ENCODE assay signal across 10 cellular contexts in genomic region chr6:38773338-38773737, GRCh38.
DNase-seq lines count a peak whose midpoint lies in the region; ATAC-seq and TF ChIP-seq lines count a peak whose summit lies in the region.
"Had no signal": no experiment of that assay in that cellular context is flagged by ENCODE, and none has a peak within 500 bp of the region (broad histone marks: within the 10 kb centered on the region; RNA-seq: fewer than 3 reads in every experiment).

No MANE protein-coding gene starts in this region.

- H3K79me2 ChIP-seq in SU-DHL-6 (ENCODE audit: insufficient read depth, low read length) = no peaks in the 10 kb centered on the region

- H3K36me3 ChIP-seq in SU-DHL-6 (ENCODE audit: low read length) (no peaks in the 10 kb centered on the region), iPS DF 6.9 (ENCODE audit: control insufficient read depth, insufficient read depth, low read length) (no peaks in the 10 kb centered on the region)
- H3K36me3 ChIP-seq: esophagus muscularis mucosa had no signal

- no peaks in the 10 kb centered on the region; the same call in 1 of the 2 replicates for H3F3A ChIP-seq in SU-DHL-6 (ENCODE audit: insufficient read depth)

- no peak overlapping the region for H3K4me2 ChIP-seq in SU-DHL-6 (ENCODE audit: low read depth, low read length, poor library complexity, severe bottlenecking)

- DNase-seq in AG09309 (ENCODE audit: low read depth) (no peak), iPS DF 6.9 (ENCODE audit: low read depth, low spot score) (peak; percentile 74), NCI-H187 treated with DMSO at 0.1 percent for 48 hours (lab: John Stamatoyannopoulos, UW) (no peak), amniotic stem cell (lab: John Stamatoyannopoulos, UW) (no peak)

- no peaks in the 10 kb centered on the region for H3K9me2 ChIP-seq in SU-DHL-6 (replicated peaks; ENCODE audit: insufficient read depth, low read length)

- H2AFZ ChIP-seq in SU-DHL-6 (ENCODE audit: low read depth, low read length, severe bottlenecking) = no peak overlapping the region

- H3K4me3 ChIP-seq in AG09309 (ENCODE audit: control insufficient read depth, low read depth, low read length) (no peak overlapping the region), SU-DHL-6 (ENCODE audit: insufficient read depth, low read length, poor library complexity, severe bottlenecking) (no peak overlapping the region), iPS DF 6.9 (ENCODE audit: low read length) (no peak overlapping the region)
- H3K4me3 ChIP-seq: esophagus muscularis mucosa had no signal

- no peaks in the 10 kb centered on the region for H4K20me1 ChIP-seq in SU-DHL-6 (ENCODE audit: low read depth, low read length)

- no peaks in the 10 kb centered on the region for H3K9me3 ChIP-seq in SU-DHL-6 (ENCODE audit: insufficient read depth, low read length)
- H3K9me3 ChIP-seq in iPS DF 6.9 (ENCODE audit: control insufficient read depth, insufficient read depth, low read length) = no peaks in the 10 kb centered on the region

- TF ChIP-seq CTCF in AG09309 (IDR thresholded peaks at IDR 0.05; ENCODE audit: control insufficient read depth, insufficient read depth, low read depth, low read length, missing control alignments) (peak; percentile 13), GM12874 (IDR thresholded peaks at IDR 0.05; ENCODE audit: insufficient read depth, low read depth, low read length) (peak; percentile 69), SU-DHL-6 (IDR thresholded peaks at IDR 0.05; ENCODE audit: insufficient read depth, low read length, poor library complexity, severe bottlenecking) (peak; percentile 87)

- no peak overlapping the region for H3K9ac ChIP-seq in SU-DHL-6 (ENCODE audit: low read length)

- H3K27me3 ChIP-seq in SU-DHL-6 (ENCODE audit: low read length) (no peaks in the 10 kb centered on the region), iPS DF 6.9 (ENCODE audit: control insufficient read depth, insufficient read depth, low read length) (no peaks in the 10 kb centered on the region)

- no peak overlapping the region for H3K27ac ChIP-seq in SU-DHL-6 (ENCODE audit: low read depth, low read length)
- H3K27ac ChIP-seq in iPS DF 6.9 (ENCODE audit: low read length) = no peak overlapping the region
- H3K27ac ChIP-seq: esophagus muscularis mucosa had no signal

- ATAC-seq in GM21576 (IDR thresholded peaks at IDR 0.05; ENCODE audit: unreplicated experiment) (no peak), GM19463 (IDR thresholded peaks at IDR 0.05; ENCODE audit: unreplicated experiment) (no peak)
- ATAC-seq: activated CD4-positive, CD25-positive, alpha-beta regulatory T cell treated with anti-CD3 and anti-CD28 coated beads, Interleukin-2, amount 50 U/mL, for 24 hours had no signal

- no CpG with 5 or more reads among the region's 3 CpGs for WGBS in iPS DF 6.9 (ENCODE audit: insufficient coverage, insufficient read length)

- no peaks in the 10 kb centered on the region for H3K4me1 ChIP-seq in iPS DF 6.9 (ENCODE audit: control insufficient read depth, insufficient read depth, low read length)
- H3K4me1 ChIP-seq: esophagus muscularis mucosa had no signal

Comparison
In these comparisons a context has a peak if more than half of its experiments do, and no peak if none do; other contexts are left out.
1. CTCF ChIP-seq: peak in every context shown above with its lines; median percentile 87 in SU-DHL-6; 69 in GM12874; 13 in AG09309.